In the genomic region with DNA sequence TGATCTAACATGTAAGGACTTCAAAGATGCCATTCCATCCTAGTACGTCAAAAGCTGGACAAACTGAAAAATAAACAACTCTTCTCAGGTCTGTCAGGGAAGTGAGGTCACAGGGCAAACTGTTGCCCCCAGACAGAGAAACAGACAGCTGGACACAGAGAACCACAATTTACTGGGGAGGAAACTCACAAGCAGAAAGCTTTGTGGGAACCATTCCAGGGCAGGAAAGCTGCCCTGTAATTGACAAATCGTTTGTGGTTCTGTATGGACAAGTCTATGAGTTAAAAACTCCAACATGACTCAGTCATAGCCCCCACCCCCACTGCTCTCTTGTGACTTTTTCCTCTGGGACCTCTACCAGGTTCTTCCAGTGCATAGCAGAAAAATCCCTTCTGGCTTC, we compare ENCODE assay signal across 2 cellular contexts.
A peak's percentile ranks its signal among the peaks of the same experiment; 100 is the strongest.
TF ChIP-seq lines count a peak whose summit lies in the region.

No MANE protein-coding gene starts in this region.

TF ChIP-seq in SK-N-SH treated with all-trans-retinoic acid at 6 μM for 48 hours, 23 proteins besides CTCF, POLR2A, EP300 and RAD21 (continued from another document):
- TF ChIP-seq, protein P1, sequence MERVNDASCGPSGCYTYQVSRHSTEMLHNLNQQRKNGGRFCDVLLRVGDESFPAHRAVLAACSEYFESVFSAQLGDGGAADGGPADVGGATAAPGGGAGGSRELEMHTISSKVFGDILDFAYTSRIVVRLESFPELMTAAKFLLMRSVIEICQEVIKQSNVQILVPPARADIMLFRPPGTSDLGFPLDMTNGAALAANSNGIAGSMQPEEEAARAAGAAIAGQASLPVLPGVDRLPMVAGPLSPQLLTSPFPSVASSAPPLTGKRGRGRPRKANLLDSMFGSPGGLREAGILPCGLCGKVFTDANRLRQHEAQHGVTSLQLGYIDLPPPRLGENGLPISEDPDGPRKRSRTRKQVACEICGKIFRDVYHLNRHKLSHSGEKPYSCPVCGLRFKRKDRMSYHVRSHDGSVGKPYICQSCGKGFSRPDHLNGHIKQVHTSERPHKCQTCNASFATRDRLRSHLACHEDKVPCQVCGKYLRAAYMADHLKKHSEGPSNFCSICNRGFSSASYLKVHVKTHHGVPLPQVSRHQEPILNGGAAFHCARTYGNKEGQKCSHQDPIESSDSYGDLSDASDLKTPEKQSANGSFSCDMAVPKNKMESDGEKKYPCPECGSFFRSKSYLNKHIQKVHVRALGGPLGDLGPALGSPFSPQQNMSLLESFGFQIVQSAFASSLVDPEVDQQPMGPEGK (CRISPR knock-in tag; IDR thresholded peaks at IDR 0.05; ENCODE audit: borderline replicate concordance), result peak; percentile 22; the same call in 1 of the 2 replicates

TF ChIP-seq in SK-N-SH, 30 proteins besides CTCF, POLR2A, EP300 and RAD21 (continued from another document):
- TF ChIP-seq FOXJ3 (CRISPR knock-in tag; IDR thresholded peaks at IDR 0.05) (no peak), TEAD4 (IDR thresholded peaks at IDR 0.05; ENCODE audit: borderline replicate concordance, insufficient read depth) (no peak), RXRA (IDR thresholded peaks at IDR 0.05; ENCODE audit: borderline replicate concordance, low read depth) (no peak), GATA2 (CRISPR knock-in tag; IDR thresholded peaks at IDR 0.05) (no peak), CHD2 (IDR thresholded peaks at IDR 0.05; ENCODE audit: low read length, partially characterized antibody) (no peak)
- TF ChIP-seq, protein P2, sequence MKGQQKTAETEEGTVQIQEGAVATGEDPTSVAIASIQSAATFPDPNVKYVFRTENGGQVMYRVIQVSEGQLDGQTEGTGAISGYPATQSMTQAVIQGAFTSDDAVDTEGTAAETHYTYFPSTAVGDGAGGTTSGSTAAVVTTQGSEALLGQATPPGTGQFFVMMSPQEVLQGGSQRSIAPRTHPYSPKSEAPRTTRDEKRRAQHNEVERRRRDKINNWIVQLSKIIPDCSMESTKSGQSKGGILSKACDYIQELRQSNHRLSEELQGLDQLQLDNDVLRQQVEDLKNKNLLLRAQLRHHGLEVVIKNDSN (IDR thresholded peaks at IDR 0.05; ENCODE audit: borderline replicate concordance, low read depth), result no peak
- TF ChIP-seq, protein P3, sequence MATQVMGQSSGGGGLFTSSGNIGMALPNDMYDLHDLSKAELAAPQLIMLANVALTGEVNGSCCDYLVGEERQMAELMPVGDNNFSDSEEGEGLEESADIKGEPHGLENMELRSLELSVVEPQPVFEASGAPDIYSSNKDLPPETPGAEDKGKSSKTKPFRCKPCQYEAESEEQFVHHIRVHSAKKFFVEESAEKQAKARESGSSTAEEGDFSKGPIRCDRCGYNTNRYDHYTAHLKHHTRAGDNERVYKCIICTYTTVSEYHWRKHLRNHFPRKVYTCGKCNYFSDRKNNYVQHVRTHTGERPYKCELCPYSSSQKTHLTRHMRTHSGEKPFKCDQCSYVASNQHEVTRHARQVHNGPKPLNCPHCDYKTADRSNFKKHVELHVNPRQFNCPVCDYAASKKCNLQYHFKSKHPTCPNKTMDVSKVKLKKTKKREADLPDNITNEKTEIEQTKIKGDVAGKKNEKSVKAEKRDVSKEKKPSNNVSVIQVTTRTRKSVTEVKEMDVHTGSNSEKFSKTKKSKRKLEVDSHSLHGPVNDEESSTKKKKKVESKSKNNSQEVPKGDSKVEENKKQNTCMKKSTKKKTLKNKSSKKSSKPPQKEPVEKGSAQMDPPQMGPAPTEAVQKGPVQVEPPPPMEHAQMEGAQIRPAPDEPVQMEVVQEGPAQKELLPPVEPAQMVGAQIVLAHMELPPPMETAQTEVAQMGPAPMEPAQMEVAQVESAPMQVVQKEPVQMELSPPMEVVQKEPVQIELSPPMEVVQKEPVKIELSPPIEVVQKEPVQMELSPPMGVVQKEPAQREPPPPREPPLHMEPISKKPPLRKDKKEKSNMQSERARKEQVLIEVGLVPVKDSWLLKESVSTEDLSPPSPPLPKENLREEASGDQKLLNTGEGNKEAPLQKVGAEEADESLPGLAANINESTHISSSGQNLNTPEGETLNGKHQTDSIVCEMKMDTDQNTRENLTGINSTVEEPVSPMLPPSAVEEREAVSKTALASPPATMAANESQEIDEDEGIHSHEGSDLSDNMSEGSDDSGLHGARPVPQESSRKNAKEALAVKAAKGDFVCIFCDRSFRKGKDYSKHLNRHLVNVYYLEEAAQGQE (IDR thresholded peaks at IDR 0.05; ENCODE audit: low read depth, low read length), result no peak
